Comparison of ENCODE assay signal across 17 cellular contexts in the genomic region with DNA sequence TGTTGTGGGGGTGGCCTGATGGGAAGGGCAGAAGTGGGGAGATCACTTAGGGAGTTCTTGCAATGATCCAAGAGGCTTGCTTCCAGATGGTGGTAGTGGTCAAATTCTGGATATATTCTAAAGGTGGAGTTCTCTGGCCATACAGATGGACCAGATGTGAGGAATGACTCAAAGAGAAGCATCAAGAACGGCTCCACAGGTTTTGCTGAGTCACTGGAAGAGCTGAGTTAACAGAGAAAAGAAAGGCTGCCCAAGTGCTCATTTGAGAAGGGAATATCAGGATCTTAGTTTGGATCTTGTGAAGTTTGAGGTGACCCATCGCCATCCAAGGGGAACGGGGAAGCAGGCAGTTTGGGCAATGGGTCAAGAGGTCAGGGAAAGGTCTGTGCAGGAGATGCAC.
DNase-seq lines count a peak whose midpoint lies in the region; ATAC-seq, FAIRE-seq and TF ChIP-seq lines count a peak whose summit lies in the region.
"Had no signal": no experiment of that assay in that cellular context is flagged by ENCODE, and none has a peak within 500 bp of the region (broad histone marks: within the 10 kb centered on the region; RNA-seq: fewer than 3 reads in every experiment).

No MANE protein-coding gene starts in this region.

- no peak for TF ChIP-seq POLR2A in breast epithelium (IDR thresholded peaks at IDR 0.05)
- no peak for TF ChIP-seq POLR2A in K562 (conservative IDR thresholded peaks at IDR 0.05)

- TF ChIP-seq EP300 in K562 (IDR thresholded peaks at IDR 0.05; ENCODE audit: low read length): no peak

- ATAC-seq in K562 (peak; percentile 53), HG03025 (IDR thresholded peaks at IDR 0.05; ENCODE audit: low FRiP score, unreplicated experiment) (no peak)

- no peak overlapping the region for H2AFZ ChIP-seq in K562 (ENCODE audit: low read depth, low read length)

- peaks cover 16% of the 10 kb centered on the region for H3K27me3 Mint-ChIP-seq in MCF 10A (ENCODE audit: insufficient read depth, unreplicated experiment)
- peaks cover 3% of the 10 kb centered on the region for H3K27me3 Mint-ChIP-seq in glutamatergic neuron (ENCODE audit: unreplicated experiment)

- POLR2A ChIA-PET in MCF 10A (lab: Yijun Ruan, JAX) (no interaction called here), K562 (lab: Yijun Ruan, JAX) (interaction anchor here (0.6 kb wide), 1 partner anchor 389 kb away, joined by 3 read pairs; no protein-coding TSS in a partner anchor)

- WGBS in K562 (ENCODE audit: insufficient coverage, low coverage, missing lambda C conversion rate): 0% methylated on average over 3 of the region's 3 CpGs

- no peak overlapping the region for H3K9ac ChIP-seq in K562 (ENCODE audit: insufficient read depth in 1 of 2, low read depth in 2 of 2, low read length in 2 of 2)

- TF ChIP-seq CTCF in MCF 10A (IDR thresholded peaks at IDR 0.05; ENCODE audit: unreplicated experiment): no peak
- TF ChIP-seq CTCF in breast epithelium (IDR thresholded peaks at IDR 0.05): no peak
- no peak for TF ChIP-seq CTCF in K562 (IDR thresholded peaks at IDR 0.05 in 2 of 3, conservative IDR thresholded peaks at IDR 0.05 in 1 of 3; ENCODE audit: insufficient read depth in 2 of 3, low read depth in 1 of 3, low read length in 3 of 3)
- TF ChIP-seq CTCF in glutamatergic neuron (IDR thresholded peaks at IDR 0.05; ENCODE audit: partially characterized antibody, unreplicated experiment): no peak

- no peak overlapping the region for H3K4me3 ChIP-seq in breast epithelium
- H3K4me3 ChIP-seq in MG63: no peak overlapping the region
- no peak overlapping the region for H3K4me3 ChIP-seq in K562
- H3K4me3 ChIP-seq: SK-N-MC had no signal

- H3K9me1 ChIP-seq in K562 (ENCODE audit: control insufficient read depth, insufficient read depth, low read length): no peaks in the 10 kb centered on the region

- TF ChIP-seq RAD21 in K562 (CRISPR knock-in tag; conservative IDR thresholded peaks at IDR 0.05 in 1 of 2, IDR thresholded peaks at IDR 0.05 in 1 of 2): no peak

- H3K4me3 Mint-ChIP-seq in MCF 10A (ENCODE audit: unreplicated experiment): no peak overlapping the region
- no peak overlapping the region for H3K4me3 Mint-ChIP-seq in glutamatergic neuron (ENCODE audit: unreplicated experiment)

- DNase-seq in MCF 10A (ENCODE audit: unreplicated experiment) (peak; percentile 22), breast epithelium (ENCODE audit: low spot score in 2 of 2) (no peak), MG63 (peak; percentile 23), K562 (ENCODE audit: extremely low read depth in 1 of 4, low spot score in 3 of 4) (peak in 1 of 4 experiments; percentile 30), superior temporal gyrus (ENCODE audit: extremely low spot score) (no peak), glutamatergic neuron (no peak)
- no peak for DNase-seq in activated CD4-positive, CD25-positive, alpha-beta regulatory T cell treated with anti-CD3 and anti-CD28 coated beads, Interleukin-2, amount 50 U/mL, for 72 hours
- DNase-seq: 8988T, DMS79, GF-D8, GOT3, NCI-H1092, NCI-H2227 treated with DMSO at 0.1 percent for 48 hours, NCI-H526 had no signal

- no peaks in the 10 kb centered on the region for H3K79me2 ChIP-seq in K562 (ENCODE audit: control insufficient read depth, insufficient read depth, low read length)

- intact Hi-C loops in MCF 10A (cut with micrococcal nuclease) (no loop called here), breast epithelium (cut with DNase I; ENCODE audit: low total_unique reads) (no loop called here), K562 (cut with micrococcal nuclease) (no loop called here)

- H3K36me3 Mint-ChIP-seq in MCF 10A (ENCODE audit: insufficient read depth, unreplicated experiment): no peaks in the 10 kb centered on the region
- H3K36me3 Mint-ChIP-seq in glutamatergic neuron (ENCODE audit: unreplicated experiment): no peaks in the 10 kb centered on the region

- H3K4me1 Mint-ChIP-seq in MCF 10A (ENCODE audit: insufficient read depth, unreplicated experiment) (no peaks in the 10 kb centered on the region), glutamatergic neuron (ENCODE audit: low read depth, unreplicated experiment) (no peaks in the 10 kb centered on the region)

- H3K9me3 Mint-ChIP-seq in MCF 10A (ENCODE audit: unreplicated experiment): no peaks in the 10 kb centered on the region
- peaks cover 1% of the 10 kb centered on the region for H3K9me3 Mint-ChIP-seq in glutamatergic neuron (ENCODE audit: unreplicated experiment)

- in situ Hi-C loops in K562 (cut with MboI): no loop called here

- no TSS peak for BruUV-seq in MCF 10A (replicated peaks; lab: Mats Ljungman, UMichigan)
- no TSS peak for BruUV-seq in K562 (replicated peaks; lab: Mats Ljungman, UMichigan)

- CTCF ChIA-PET in MCF 10A (lab: Yijun Ruan, JAX) (no interaction called here), K562 (lab: Yijun Ruan, JAX; ENCODE audit: low intra/inter-chr PET ratio) (no interaction called here)

- H3K4me1 ChIP-seq in breast epithelium (no peaks in the 10 kb centered on the region), K562 (replicated peaks in 1 of 2; ENCODE audit: control insufficient read depth in 2 of 2, insufficient read depth in 2 of 2, low read length in 2 of 2) (peaks cover 0 to 4% of the 10 kb centered on the region in 2 experiments; a peak in 2 of 5 replicates)

- H3K27ac ChIP-seq in breast epithelium (no peak overlapping the region), K562 (ENCODE audit: extremely low read depth, low read depth, low read length) (no peak overlapping the region)
- H3K27ac ChIP-seq: C4-2B, SK-N-MC had no signal

- no peak overlapping the region for H3K27ac Mint-ChIP-seq in MCF 10A (ENCODE audit: low read depth, unreplicated experiment)
- H3K27ac Mint-ChIP-seq in glutamatergic neuron (ENCODE audit: unreplicated experiment): no peak overlapping the region

- no peak overlapping the region for H3K4me2 ChIP-seq in K562 (ENCODE audit: insufficient read depth, low read length)

- H3K36me3 ChIP-seq in breast epithelium (no peaks in the 10 kb centered on the region), MG63 (no peaks in the 10 kb centered on the region), K562 (ENCODE audit: control insufficient read depth, insufficient read depth, low read length) (no peaks in the 10 kb centered on the region)

- no peaks in the 10 kb centered on the region for H3K27me3 ChIP-seq in breast epithelium
- H3K27me3 ChIP-seq in MG63: no peaks in the 10 kb centered on the region
- peaks cover 8 to 51% of the 10 kb centered on the region in 2 experiments for H3K27me3 ChIP-seq in K562 (ENCODE audit: control insufficient read depth in 2 of 2, insufficient read depth in 2 of 2, low read length in 2 of 2)

- H4K20me1 ChIP-seq in K562 (replicated peaks; ENCODE audit: control insufficient read depth, insufficient read depth, low read length): no peaks in the 10 kb centered on the region

- no peak for FAIRE-seq in K562 (lab: Jason Lieb, UNC)

- H3K9me3 ChIP-seq in breast epithelium (no peaks in the 10 kb centered on the region), MG63 (no peaks in the 10 kb centered on the region), K562 (replicated peaks; ENCODE audit: control insufficient read depth, insufficient read depth, low read depth, low read length) (no peaks in the 10 kb centered on the region)

TF ChIP-seq in K562, 482 proteins besides CTCF, POLR2A, EP300 and RAD21 (continues in another document):
- TF ChIP-seq ZNF316 (IDR thresholded peaks at IDR 0.05) (peak; percentile 92), AFF4 (CRISPR knock-in tag; IDR thresholded peaks at IDR 0.05) (no peak), BACH1 (tag; IDR thresholded peaks at IDR 0.05) (peak; percentile 57; the same call in 1 of the 2 replicates), IRF1 (CRISPR knock-in tag; IDR thresholded peaks at IDR 0.05; ENCODE audit: borderline replicate concordance) (no peak)

Comparison
In these comparisons a context has a peak if more than half of its experiments do, and no peak if none do; other contexts are left out.
1. DNase-seq: peak in MCF 10A (single experiment) and MG63 (single experiment); none in breast epithelium (0 of 2), superior temporal gyrus (single experiment), glutamatergic neuron (single experiment) and activated CD4-positive, CD25-positive, alpha-beta regulatory T cell treated with anti-CD3 and anti-CD28 coated beads, Interleukin-2, amount 50 U/mL, for 72 hours (single experiment).